Comparison of ENCODE assay signal across 1 cellular context in genomic region chr3:109161487-109162108, GRCh38.
A peak's percentile ranks its signal among the peaks of the same experiment; 100 is the strongest.
TF ChIP-seq lines count a peak whose summit lies in the region.

No MANE protein-coding gene starts in this region.

TF ChIP-seq in HepG2, 621 proteins besides CTCF, POLR2A, EP300 and RAD21 (continued from another document):
- peak; percentile 64; the same call in 1 of the 2 replicates for TF ChIP-seq HNF1A (IDR thresholded peaks at IDR 0.05; ENCODE audit: low read depth)
- TF ChIP-seq HNF1A (CRISPR knock-in tag; IDR thresholded peaks at IDR 0.05; ENCODE audit: borderline replicate concordance): no peak
- TF ChIP-seq CREM (IDR thresholded peaks at IDR 0.05): peak; percentile 26; the same call in 1 of the 2 replicates
- TF ChIP-seq CREM (CRISPR knock-in tag; IDR thresholded peaks at IDR 0.05): no peak
- 0 out of 4 replicates have a peak, but pooled peaks of 1 of the 2 experiments have one; percentile 23 for TF ChIP-seq NR2F1 (CRISPR knock-in tag; IDR thresholded peaks at IDR 0.05)
- TF ChIP-seq KLF6 (CRISPR knock-in tag; IDR thresholded peaks at IDR 0.05): no peak
- no peak for TF ChIP-seq FOXP1 (IDR thresholded peaks at IDR 0.05)
- 0 out of 2 replicates have a peak, but pooled peaks have one; percentile 2 for TF ChIP-seq FOXP1 (CRISPR knock-in tag; IDR thresholded peaks at IDR 0.05)
- no peak for TF ChIP-seq SOX6 (IDR thresholded peaks at IDR 0.05)
- peak; percentile 33; the same call in 1 of the 2 replicates for TF ChIP-seq SOX6 (CRISPR knock-in tag; IDR thresholded peaks at IDR 0.05)
- peak; percentile 9; the same call in 1 of the 2 replicates for TF ChIP-seq TCF7 (IDR thresholded peaks at IDR 0.05; ENCODE audit: low read depth)
- TF ChIP-seq ZNF609 (CRISPR knock-in tag; IDR thresholded peaks at IDR 0.05; ENCODE audit: borderline replicate concordance): no peak
- TF ChIP-seq HNF4A (CRISPR knock-in tag; IDR thresholded peaks at IDR 0.05): peak; percentile 64
- TF ChIP-seq NFIC (IDR thresholded peaks at IDR 0.05; ENCODE audit: low read length): peak; percentile 65; the same call in 1 of the 2 replicates
- peak; percentile 54 for TF ChIP-seq ARID5B (CRISPR knock-in tag; IDR thresholded peaks at IDR 0.05)
- no peak for TF ChIP-seq GTF2F1 (IDR thresholded peaks at IDR 0.05; ENCODE audit: low read length)
- TF ChIP-seq HCFC1 (IDR thresholded peaks at IDR 0.05; ENCODE audit: low read depth, low read length): no peak
- TF ChIP-seq NCOA2 (CRISPR knock-in tag; IDR thresholded peaks at IDR 0.05): peak; percentile 32; the same call in 1 of the 2 replicates
- TF ChIP-seq BRD4 (CRISPR knock-in tag; IDR thresholded peaks at IDR 0.05): no peak
- peak; percentile 58 for TF ChIP-seq NCOR1 (IDR thresholded peaks at IDR 0.05; ENCODE audit: borderline replicate concordance, low read length)
- 0 out of 2 replicates have a peak, but pooled peaks have one; percentile 11 for TF ChIP-seq SAP130 (CRISPR knock-in tag; IDR thresholded peaks at IDR 0.05; ENCODE audit: low read depth)
- no peak for TF ChIP-seq SYNCRIP (IDR thresholded peaks at IDR 0.05; ENCODE audit: insufficient read depth, low read depth, low read length)
- TF ChIP-seq GATAD2A (CRISPR knock-in tag; IDR thresholded peaks at IDR 0.05): peak; percentile 55
- TF ChIP-seq PAXIP1 (CRISPR knock-in tag; conservative IDR thresholded peaks at IDR 0.05): peak; percentile 82
- peak; percentile 99 for TF ChIP-seq ASH2L (IDR thresholded peaks at IDR 0.05; ENCODE audit: insufficient read length, low read depth, low read length)
- no peak for TF ChIP-seq SOX13 (IDR thresholded peaks at IDR 0.05)
- peak in 1 of 2 experiments; percentile 48; a peak in 1 of 4 replicates for TF ChIP-seq SOX13 (CRISPR knock-in tag; conservative IDR thresholded peaks at IDR 0.05 in 1 of 2, IDR thresholded peaks at IDR 0.05 in 1 of 2)
- no peak for TF ChIP-seq ZBTB42 (CRISPR knock-in tag; IDR thresholded peaks at IDR 0.05)
- peak; percentile 47; the same call in 1 of the 2 replicates for TF ChIP-seq SOX5 (CRISPR knock-in tag; IDR thresholded peaks at IDR 0.05; ENCODE audit: borderline replicate concordance)
- TF ChIP-seq CHD2 (IDR thresholded peaks at IDR 0.05; ENCODE audit: low read depth, low read length): no peak
